Comparison of ENCODE assay signal across 13 cellular contexts in the genomic region with DNA sequence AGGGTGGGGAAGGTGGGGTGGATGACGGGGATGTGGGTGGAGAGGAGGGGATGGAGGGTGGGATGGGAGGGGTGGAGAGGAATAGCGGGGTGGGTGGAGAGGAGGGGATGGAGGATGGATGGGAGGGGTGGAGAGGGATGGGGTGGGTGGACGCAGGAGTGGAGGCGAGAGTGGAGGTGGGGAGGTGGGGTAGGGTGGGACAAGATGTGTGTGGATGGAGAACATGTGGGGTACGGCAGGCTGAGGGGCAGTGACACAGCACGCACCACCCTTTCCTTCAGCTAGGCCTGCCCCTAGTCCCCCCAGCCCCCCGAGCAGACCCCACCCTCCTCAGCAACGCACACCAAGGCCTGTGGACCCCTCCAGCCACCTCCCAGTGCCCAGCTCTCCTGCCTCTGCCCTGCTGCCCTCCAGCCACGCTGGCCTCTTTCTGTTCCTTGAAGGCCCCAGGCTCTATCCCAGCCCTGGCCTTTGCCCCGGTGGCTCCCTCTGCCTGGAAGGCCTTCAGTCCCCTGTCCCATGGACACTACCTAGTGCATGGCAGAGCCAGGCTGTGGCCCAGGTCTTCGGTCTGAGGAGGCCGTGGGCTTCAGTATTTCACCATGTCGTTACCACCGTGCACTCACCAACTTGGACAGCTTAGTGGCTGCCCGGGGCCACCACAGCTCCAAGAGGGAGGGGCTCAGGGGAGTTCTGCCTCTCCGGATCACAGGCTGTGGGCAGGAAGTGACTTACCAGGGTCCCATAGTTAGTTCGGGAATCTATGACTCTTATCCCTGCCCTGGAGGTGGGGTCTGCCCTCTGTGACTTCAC.
"Had no signal": no experiment of that assay in that cellular context is flagged by ENCODE, and none has a peak within 500 bp of the region (broad histone marks: within the 10 kb centered on the region; RNA-seq: fewer than 3 reads in every experiment).

No MANE protein-coding gene starts in this region.

- H3K36me3 ChIP-seq: pancreas, tibial nerve had no signal

- H3K4me3 Mint-ChIP-seq: activated T-helper 1 cell treated with anti-CD3 and anti-CD28 coated beads, Interleukin-12 subunit alpha, Interleukin-12 subunit beta, Interleukin-2, Interleukin-4 antibody, amounts not matched to agents 30 ng/mL and 10 ng/mL and 1 ng/mL, durations not matched to agents 14 hours and 24 hours and 36 hours; naive B cell; stimulated activated memory B cell treated with anti-CD40 and anti-IgM and Interleukin-4, amounts not matched to agents 10 μg/mL and 1 μg/mL and 100 μg/mL, for 72 hours had no signal

- H3K27ac ChIP-seq: pancreas, tibial nerve had no signal

- H3K4me1 ChIP-seq: pancreas had no signal

- H3K27me3 ChIP-seq: pancreas, tibial nerve had no signal

- DNase-seq: activated CD4-positive, CD25-positive, alpha-beta regulatory T cell treated with anti-CD3 and anti-CD28 coated beads, Interleukin-2, amount 50 U/mL, for 72 hours; activated naive CD4-positive, alpha-beta T cell treated with Interleukin-2 at 50 U/mL for 16 hours; mammary epithelial cell; naive B cell; pancreas; stimulated activated CD4-positive, alpha-beta T cell treated with anti-CD3 and anti-CD28 coated beads, Interleukin-2, amount 100 ng/mL, for 48 hours had no signal

- H3K27ac Mint-ChIP-seq: activated T-helper 1 cell treated with anti-CD3 and anti-CD28 coated beads, Interleukin-12 subunit alpha, Interleukin-12 subunit beta, Interleukin-2, Interleukin-4 antibody, amounts not matched to agents 30 ng/mL and 10 ng/mL and 1 ng/mL, durations not matched to agents 14 hours and 24 hours and 36 hours; naive B cell; stimulated activated memory B cell treated with anti-CD40 and anti-IgM and Interleukin-4, amounts not matched to agents 10 μg/mL and 1 μg/mL and 100 μg/mL, for 72 hours had no signal

- H3K9me3 Mint-ChIP-seq: activated T-helper 1 cell treated with anti-CD3 and anti-CD28 coated beads, Interleukin-12 subunit alpha, Interleukin-12 subunit beta, Interleukin-2, Interleukin-4 antibody, amounts not matched to agents 30 ng/mL and 10 ng/mL and 1 ng/mL, durations not matched to agents 14 hours and 24 hours and 36 hours; naive B cell had no signal

- H3K36me3 Mint-ChIP-seq: naive B cell; stimulated activated memory B cell treated with anti-CD40 and anti-IgM and Interleukin-4, amounts not matched to agents 10 μg/mL and 1 μg/mL and 100 μg/mL, for 72 hours had no signal

- H3K4me3 ChIP-seq: pancreas, tibial nerve had no signal

- H3K4me1 Mint-ChIP-seq: stimulated activated memory B cell treated with anti-CD40 and anti-IgM and Interleukin-4, amounts not matched to agents 10 μg/mL and 1 μg/mL and 100 μg/mL, for 72 hours had no signal

- H3K9me3 ChIP-seq: pancreas, tibial nerve had no signal

- ATAC-seq: esophagus mucosa; left lobe of liver; pancreas; stimulated activated memory B cell treated with anti-CD40 and anti-IgM and Interleukin-4, amounts not matched to agents 10 μg/mL and 1 μg/mL and 100 μg/mL, for 72 hours had no signal

- FAIRE-seq: astrocyte, bronchial epithelial cell, pancreas had no signal
